ENCODE assay signal across 8 cellular contexts in genomic region chr12:8823565-8824300, GRCh38. TPM values are rescaled to one million over a fixed set of nuclear protein-coding genes. Genes with fewer than 3 reads are reported as not detected.
DNase-seq lines count a peak whose midpoint lies in the region; ATAC-seq and TF ChIP-seq lines count a peak whose summit lies in the region.
"Had no signal": no experiment of that assay in that cellular context is flagged by ENCODE, and none has a peak within 500 bp of the region (broad histone marks: within the 10 kb centered on the region; RNA-seq: fewer than 3 reads in every experiment).

No MANE protein-coding gene starts in this region.

- H3K36me3 ChIP-seq in HAP-1 (replicated peaks) (no peaks in the 10 kb centered on the region), WERI-Rb-1 (no peaks in the 10 kb centered on the region), right atrium auricular region (no peaks in the 10 kb centered on the region), stomach (no peaks in the 10 kb centered on the region)

- TF ChIP-seq EP300 in stomach (IDR thresholded peaks at IDR 0.05) = no peak

- H3K9me3 ChIP-seq in HAP-1 (no peaks in the 10 kb centered on the region), WERI-Rb-1 (ENCODE audit: severe bottlenecking) (no peaks in the 10 kb centered on the region), right atrium auricular region (peaks cover 0 to 7% of the 10 kb centered on the region in 2 donors), stomach (no peaks in the 10 kb centered on the region)

- H3K4me1 ChIP-seq in HAP-1 (peaks cover 11% of the 10 kb centered on the region), right atrium auricular region (no peaks in the 10 kb centered on the region), stomach (peaks cover 0 to 14% (median 0%) of the 10 kb centered on the region in 4 donors)

- TF ChIP-seq CTCF in WERI-Rb-1 (IDR thresholded peaks at IDR 0.05; ENCODE audit: low read depth, low read length) = peak; percentile 73
- peak; percentile 39 to 64 for TF ChIP-seq CTCF in right atrium auricular region (IDR thresholded peaks at IDR 0.05)
- peak in 5 of 7 experiments; percentile 34 to 63 (median 53) for TF ChIP-seq CTCF in stomach (IDR thresholded peaks at IDR 0.05)

- H3K27ac ChIP-seq in WERI-Rb-1 = no peak overlapping the region
- H3K27ac ChIP-seq in right atrium auricular region = no peak overlapping the region
- H3K27ac ChIP-seq in stomach = no peak overlapping the region

- H3K4me3 ChIP-seq in HAP-1 (no peak overlapping the region), WERI-Rb-1 (ENCODE audit: low read depth, low read length) (no peak overlapping the region), right atrium auricular region (no peak overlapping the region), stomach (no peak overlapping the region)

- 22 to 33% (median 26%) methylated on average over 8 of the region's 8 CpGs for WGBS in stomach, 5 donors

- no peak for TF ChIP-seq POLR2A in stomach (IDR thresholded peaks at IDR 0.05)

- DNase-seq in HAP-1 (ENCODE audit: low spot score in 2 of 2) = peak; percentile 65 to 72
- peak; percentile 73 for DNase-seq in WERI-Rb-1
- DNase-seq in right atrium auricular region (ENCODE audit: low spot score) = no peak
- no peak for DNase-seq in stomach
- no peak for DNase-seq in NCI-H1930 (lab: John Stamatoyannopoulos, UW)
- DNase-seq in mucosa of gallbladder (ENCODE audit: low spot score) = no peak

- intact Hi-C loops in stomach (cut with DNase I; ENCODE audit: low total_unique reads) = loop anchor here (5.0 kb wide), 1 partner anchor 141 kb away; no protein-coding TSS in a partner anchor

- no peaks in the 10 kb centered on the region for H3K27me3 ChIP-seq in HAP-1 (ENCODE audit: low read depth)
- no peaks in the 10 kb centered on the region for H3K27me3 ChIP-seq in WERI-Rb-1 (ENCODE audit: insufficient read depth, low read depth, severe bottlenecking)
- H3K27me3 ChIP-seq in right atrium auricular region = no peaks in the 10 kb centered on the region
- H3K27me3 ChIP-seq in stomach = no peaks in the 10 kb centered on the region

- in situ Hi-C loops in HAP-1 (cut with MboI; ENCODE audit: low sequenced_read_pairs) = no loop called here

- ATAC-seq in HG03571 (IDR thresholded peaks at IDR 0.05; ENCODE audit: unreplicated experiment) = no peak

RNA-seq across cellular contexts. Expression of gene A2ML1, which starts 1.3 kb away (rescaled TPM):
- total RNA-seq in right atrium auricular region (under 1 TPM in 1 of 2 donors, not detected in 1; 0.15 TPM), stomach (1 to 10 TPM in 1 of 5 donors, under 1 TPM in 1, not detected in 3; under 0.01 to 1.7 TPM), mucosa of gallbladder (0.09 TPM)
- polyA plus RNA-seq in stomach = 10 to 100 TPM in 1 of 3 donors, under 1 TPM in 1, not detected in 1; 0.46 to 92.0 TPM
- total RNA-seq: RPMI7951 had no signal

Comparison
In these comparisons a context has a peak if more than half of its experiments do, and no peak if none do; other contexts are left out.
1. DNase-seq: peak in HAP-1 (2 of 2) and WERI-Rb-1 (single experiment); none in right atrium auricular region (single experiment), stomach (single experiment), NCI-H1930 (0 of 2) and mucosa of gallbladder (single experiment).
2. Peak in every context shown above with its lines, with median percentiles within 50 percentile points of each other: CTCF ChIP-seq.